In genomic region chr21:45580181-45580575, GRCh38 we compare ENCODE assay signal across 15 cellular contexts. TPM values are rescaled to one million over a fixed set of nuclear protein-coding genes. Genes with fewer than 3 reads are reported as not detected.
DNase-seq lines count a peak whose midpoint lies in the region; ATAC-seq and TF ChIP-seq lines count a peak whose summit lies in the region.
"Had no signal": no experiment of that assay in that cellular context is flagged by ENCODE, and none has a peak within 500 bp of the region (broad histone marks: within the 10 kb centered on the region; RNA-seq: fewer than 3 reads in every experiment).

No MANE protein-coding gene starts in this region.

- TF ChIP-seq CTCF in Peyer's patch (IDR thresholded peaks at IDR 0.05) (no peak), adrenal gland (IDR thresholded peaks at IDR 0.05) (no peak), lower lobe of right lung (IDR thresholded peaks at IDR 0.05) (no peak)

- in situ Hi-C loops in KBM-7 (cut with MboI; ENCODE audit: low pct_unique_long_range_greater_than_20kb, low sequenced_read_pairs) = no loop called here

- H3K4me1 ChIP-seq in Peyer's patch = no peaks in the 10 kb centered on the region
- no peaks in the 10 kb centered on the region for H3K4me1 ChIP-seq in adrenal gland (replicated peaks in 1 of 2)
- peaks cover 6% of the 10 kb centered on the region for H3K4me1 ChIP-seq in lower lobe of right lung

- ATAC-seq in lower lobe of right lung (no peak), HG02852 (IDR thresholded peaks at IDR 0.05; ENCODE audit: unreplicated experiment) (no peak)
- ATAC-seq: K562, PC-3 had no signal

- WGBS in adrenal gland, 4 donors = 80 to 86% (median 83%) methylated on average over 1 to 8 of the region's 8 CpGs

- H3K36me3 ChIP-seq in Peyer's patch (no peaks in the 10 kb centered on the region), adrenal gland (replicated peaks in 1 of 2) (no peaks in the 10 kb centered on the region), lower lobe of right lung (no peaks in the 10 kb centered on the region)

- no peak overlapping the region for H3K27ac ChIP-seq in Peyer's patch
- H3K27ac ChIP-seq in adrenal gland = no peak overlapping the region
- no peak overlapping the region for H3K27ac ChIP-seq in lower lobe of right lung
- H3K27ac ChIP-seq: RWPE1 had no signal

- no peaks in the 10 kb centered on the region for H3K27me3 ChIP-seq in Peyer's patch
- H3K27me3 ChIP-seq in adrenal gland = no peaks in the 10 kb centered on the region
- peaks cover 14% of the 10 kb centered on the region for H3K27me3 ChIP-seq in lower lobe of right lung (ENCODE audit: low read depth)

- H3K9me3 ChIP-seq in Peyer's patch (no peaks in the 10 kb centered on the region), adrenal gland (replicated peaks in 1 of 3) (no peaks in the 10 kb centered on the region), lower lobe of right lung (no peaks in the 10 kb centered on the region)

- H3K4me3 ChIP-seq in Peyer's patch (no peak overlapping the region), adrenal gland (no peak overlapping the region), lower lobe of right lung (no peak overlapping the region)
- H3K4me3 ChIP-seq: K562 had no signal

- DNase-seq in Peyer's patch (peak in 2 of 3 donors; percentile 18 to 27), adrenal gland (peak in 4 of 7 donors; percentile 6 to 45 (median 13)), lower lobe of right lung (peak; percentile 37), posterior vena cava (ENCODE audit: low spot score) (peak; percentile 71), NCI-H187 (lab: John Stamatoyannopoulos, UW) (no peak), DMS153 (lab: John Stamatoyannopoulos, UW) (no peak), KBM-7 (no peak)
- DNase-seq: C1 segment of cervical spinal cord, NCI-H187 treated with DMSO at 0.1 percent for 48 hours, NCI-H526, PC-3, SIG-M5 had no signal

- TF ChIP-seq POLR2A in Peyer's patch (IDR thresholded peaks at IDR 0.05) (no peak), adrenal gland (IDR thresholded peaks at IDR 0.05) (no peak)

- intact Hi-C loops in adrenal gland (cut with DNase I) = no loop called here
- intact Hi-C loops in lower lobe of right lung (cut with DNase I) = no loop called here
- intact Hi-C loops in posterior vena cava (cut with DNase I) = no loop called here

RNA-seq across cellular contexts. Expression of gene SLC19A1, which starts 37.9 kb away (rescaled TPM):
- total RNA-seq in Peyer's patch (10 to 100 TPM; 10.7 to 70.8 (median 30.5) TPM), adrenal gland (10 to 100 TPM; 13.1 to 21.2 (median 18.9) TPM), lower lobe of right lung (50.7 TPM), posterior vena cava (1 to 10 TPM; 4.5 to 6.5 TPM)
- polyA plus RNA-seq in adrenal gland = 10 to 100 TPM in 2 of 3 donors, 1 to 10 TPM in 1; 1.7 to 15.2 (median 14.2) TPM

Comparison
In these comparisons a context has a peak if more than half of its experiments do, and no peak if none do; other contexts are left out.
1. DNase-seq: peak in Peyer's patch (2 of 3), adrenal gland (4 of 7), lower lobe of right lung (single experiment) and posterior vena cava (single experiment); none in NCI-H187 (0 of 2), DMS153 (single experiment) and KBM-7 (single experiment).